Comparison of ENCODE assay signal across 36 cellular contexts in genomic region chr20:54075322-54075721, GRCh38. TPM values are rescaled to one million over a fixed set of nuclear protein-coding genes. Genes with fewer than 3 reads are reported as not detected.
"Had no signal": no experiment of that assay in that cellular context is flagged by ENCODE, and none has a peak within 500 bp of the region (broad histone marks: within the 10 kb centered on the region; RNA-seq: fewer than 3 reads in every experiment).

No MANE protein-coding gene starts in this region.

- H3K27ac Mint-ChIP-seq: activated B cell treated with CpG ODN at 0.5 μM for 24 hours; activated CD4-positive, alpha-beta memory T cell treated with anti-CD3 and anti-CD28 coated beads, Interleukin-2, amount 10 ng/mL, durations not matched to agents 7 days and 5 days; activated CD8-positive, alpha-beta memory T cell treated with anti-CD3 and anti-CD28 coated beads, Interleukin-2, amount 10 ng/mL, durations not matched to agents 7 days and 5 days; activated naive CD4-positive, alpha-beta T cell treated with anti-CD3 and anti-CD28 coated beads, Interleukin-2, amount 10 ng/mL, durations not matched to agents 7 days and 5 days; activated naive CD8-positive, alpha-beta T cell; activated naive CD8-positive, alpha-beta T cell treated with anti-CD3 and anti-CD28 coated beads, Interleukin-2, amount 50 U/mL, for 24 hours; brain had no signal

- ATAC-seq: activated CD8-positive, alpha-beta memory T cell treated with anti-CD3 and anti-CD28 coated beads, Interleukin-2, amount 10 ng/mL, durations not matched to agents 7 days and 5 days; activated naive CD8-positive, alpha-beta T cell treated with anti-CD3 and anti-CD28 coated beads, Interleukin-2, amount 50 U/mL, for 24 hours; PC-3 had no signal

- H3K9me3 Mint-ChIP-seq: activated B cell treated with CpG ODN at 0.5 μM for 24 hours, brain had no signal

- H3K27me3 Mint-ChIP-seq: activated B cell treated with CpG ODN at 0.5 μM for 24 hours; activated CD8-positive, alpha-beta memory T cell treated with anti-CD3 and anti-CD28 coated beads, Interleukin-2, amount 10 ng/mL, durations not matched to agents 7 days and 5 days; activated naive CD8-positive, alpha-beta T cell; activated naive CD8-positive, alpha-beta T cell treated with anti-CD3 and anti-CD28 coated beads, Interleukin-2, amount 50 U/mL, for 24 hours had no signal

- H3K4me1 Mint-ChIP-seq: brain had no signal

- H3K4me3 Mint-ChIP-seq: activated B cell treated with CpG ODN at 0.5 μM for 24 hours; activated CD4-positive, alpha-beta memory T cell treated with anti-CD3 and anti-CD28 coated beads, Interleukin-2, amount 10 ng/mL, durations not matched to agents 7 days and 5 days; activated CD8-positive, alpha-beta memory T cell treated with anti-CD3 and anti-CD28 coated beads, Interleukin-2, amount 10 ng/mL, durations not matched to agents 7 days and 5 days; activated naive CD4-positive, alpha-beta T cell treated with anti-CD3 and anti-CD28 coated beads, Interleukin-2, amount 10 ng/mL, durations not matched to agents 7 days and 5 days; activated naive CD8-positive, alpha-beta T cell; activated naive CD8-positive, alpha-beta T cell treated with anti-CD3 and anti-CD28 coated beads, Interleukin-2, amount 50 U/mL, for 24 hours; brain had no signal

- H3K36me3 Mint-ChIP-seq: activated naive CD8-positive, alpha-beta T cell; brain had no signal

- H3K27ac ChIP-seq: VCaP had no signal

- DNase-seq: activated B cell treated with CpG ODN at 0.5 μM for 24 hours; activated CD4-positive, alpha-beta memory T cell treated with anti-CD3 and anti-CD28 coated beads, Interleukin-2, amount 10 ng/mL, durations not matched to agents 7 days and 5 days; activated CD4-positive, alpha-beta T cell treated with anti-CD3 and anti-CD28 coated beads for 48 hours; activated CD4-positive, CD25-positive, alpha-beta regulatory T cell treated with anti-CD3 and anti-CD28 coated beads, Interleukin-2, amount 50 U/mL, for 72 hours; activated CD8-positive, alpha-beta memory T cell treated with anti-CD3 and anti-CD28 coated beads for 24 hours; activated CD8-positive, alpha-beta memory T cell treated with anti-CD3 and anti-CD28 coated beads, Interleukin-2, amount 10 ng/mL, durations not matched to agents 7 days and 5 days; activated CD8-positive, alpha-beta memory T cell treated with anti-CD3 and anti-CD28 coated beads, Interleukin-2, amount 50 U/mL, for 48 hours; activated effector memory CD4-positive, alpha-beta T cell treated with Interleukin-2 at 50 U/mL for 16 hours; activated naive CD4-positive, alpha-beta T cell treated with anti-CD3 and anti-CD28 coated beads, Interleukin-2, amount 10 ng/mL, durations not matched to agents 7 days and 5 days; activated naive CD8-positive, alpha-beta T cell treated with anti-CD3 and anti-CD28 coated beads, Interleukin-2, amount 50 U/mL, for 24 hours; activated T-cell treated with anti-CD3 and anti-CD28 coated beads, Interleukin-2, amount 50 U/mL, for 48 hours; anterior cingulate cortex; caudate nucleus; cerebellar nuclear complex; Kasumi-1; NCI-H1092 treated with DMSO at 0.1 percent for 48 hours; NCI-H1417; NCI-H146; NCI-H187; NCI-H2029 treated with DMSO at 0.1 percent for 48 hours; NCI-H2107; NCI-H2171; NCI-H446; NCI-H510A treated with DMSO at 0.1 percent for 48 hours; NCI-H526 treated with DMSO at 0.1 percent for 48 hours; NCI-H774; PC-3; Right ventricle myocardium superior; SW 1271; T-helper 1 cell; T-helper 2 cell; T-helper 9 cell had no signal

RNA-seq across cellular contexts. Expression of gene BCAS1, which starts 4.9 kb away (rescaled TPM):
- total RNA-seq: activated CD4-positive, alpha-beta memory T cell treated with anti-CD3 and anti-CD28 coated beads, Interleukin-2, amount 10 ng/mL, durations not matched to agents 7 days and 5 days; bronchial epithelial cell; Right ventricle myocardium superior had no signal
